16 cellular contexts compared by ENCODE assay signal in genomic region chr16:53773881-53774280, GRCh38.
DNase-seq lines count a peak whose midpoint lies in the region; ATAC-seq and TF ChIP-seq lines count a peak whose summit lies in the region.
"Had no signal": no experiment of that assay in that cellular context is flagged by ENCODE, and none has a peak within 500 bp of the region (broad histone marks: within the 10 kb centered on the region; RNA-seq: fewer than 3 reads in every experiment).

No MANE protein-coding gene starts in this region.

- H3K27me3 ChIP-seq in GM23248 (replicated peaks; ENCODE audit: insufficient read depth) (no peaks in the 10 kb centered on the region), lower lobe of right lung (ENCODE audit: low read depth) (no peaks in the 10 kb centered on the region)
- H3K27me3 ChIP-seq: pancreas, sigmoid colon had no signal

- peak overlapping the region; percentile 46 for H3K4me2 ChIP-seq in GM23248 (ENCODE audit: unreplicated experiment)

- H2AFZ ChIP-seq in GM23248, result no peak overlapping the region

- ATAC-seq in lower lobe of right lung (no peak), HG03045 (IDR thresholded peaks at IDR 0.05; ENCODE audit: unreplicated experiment) (no peak), HG02571 (IDR thresholded peaks at IDR 0.05; ENCODE audit: unreplicated experiment) (no peak)
- ATAC-seq: stimulated activated naive CD8-positive, alpha-beta T cell treated with anti-CD3 and anti-CD28 coated beads, Interleukin-15, Interleukin-2, amounts not matched to agents 100 U/mL and 50 U/mL, for 24 hours had no signal

- TF ChIP-seq CTCF in AG10803 (conservative IDR thresholded peaks at IDR 0.05; ENCODE audit: low read length) (no peak), lower lobe of right lung (IDR thresholded peaks at IDR 0.05) (no peak)

- H3K9me3 ChIP-seq in GM23248 (ENCODE audit: low read depth) (no peaks in the 10 kb centered on the region), SK-N-MC (ENCODE audit: low read depth, low read length) (no peaks in the 10 kb centered on the region), lower lobe of right lung (no peaks in the 10 kb centered on the region)
- H3K9me3 ChIP-seq: pancreas, sigmoid colon had no signal

- WGBS in GM23248 (ENCODE audit: low coverage in 1 of 2, low lambda C conversion rate in 2 of 2, missing lambda C conversion rate in 2 of 2), 2 experiments, result 35 to 37% methylated on average over 8 of the region's 8 CpGs

- H3K27ac ChIP-seq in GM23248, result peak overlapping the region; percentile 42
- H3K27ac ChIP-seq in SK-N-MC, result no peak overlapping the region
- peak overlapping the region; percentile 51 for H3K27ac ChIP-seq in lower lobe of right lung

- H3K4me1 ChIP-seq in GM23248 (ENCODE audit: insufficient read depth) (peaks cover 100% of the 10 kb centered on the region), lower lobe of right lung (peaks cover 87% of the 10 kb centered on the region)

- DNase-seq in AG10803 (ENCODE audit: low read depth) (peak; percentile 52), GM23248 (peak; percentile 37), SK-N-MC (ENCODE audit: low read depth, low spot score) (no peak), lower lobe of right lung (no peak), NCI-H1048 (lab: John Stamatoyannopoulos, UW) (no peak), OCI-M2 (lab: John Stamatoyannopoulos, UW; ENCODE audit: unreplicated experiment) (no peak)
- DNase-seq: activated CD4-positive, alpha-beta T cell treated with anti-CD3 and anti-CD28 coated beads, Interleukin-2, amount 50 U/mL, for 48 hours; activated T-cell treated with anti-CD3 and anti-CD28 coated beads for 4 hours; effector memory CD4-positive, alpha-beta T cell; H9; sigmoid colon; stimulated activated CD4-positive, alpha-beta T cell treated with anti-CD3 and anti-CD28 coated beads, Interleukin-2, amount 100 ng/mL, for 24 hours; stimulated activated naive CD8-positive, alpha-beta T cell treated with anti-CD3 and anti-CD28 coated beads, Interleukin-15, Interleukin-2, amounts not matched to agents 100 U/mL and 50 U/mL, for 24 hours had no signal

- H3K79me2 ChIP-seq in GM23248 (ENCODE audit: insufficient read depth), result peaks cover 84% of the 10 kb centered on the region

- peak overlapping the region; percentile 18; the same call in 1 of the 2 replicates for H3K9ac ChIP-seq in GM23248
- no peak overlapping the region for H3K9ac ChIP-seq in SK-N-MC (ENCODE audit: insufficient read length)

- H3K4me3 ChIP-seq in AG10803 (ENCODE audit: low read length) (no peak overlapping the region), GM23248 (0 out of 2 replicates have a peak overlapping the region, but pooled peaks have one; percentile 18), SK-N-MC (peak overlapping the region; percentile 15; the same call in 1 of the 2 replicates), lower lobe of right lung (no peak overlapping the region)
- H3K4me3 ChIP-seq: pancreas, sigmoid colon had no signal

- H4K20me1 ChIP-seq in GM23248 (ENCODE audit: insufficient read depth), result no peaks in the 10 kb centered on the region

- H3K36me3 ChIP-seq in GM23248 (ENCODE audit: low read depth) (no peaks in the 10 kb centered on the region), SK-N-MC (ENCODE audit: insufficient read depth, low read length) (no peaks in the 10 kb centered on the region), lower lobe of right lung (no peaks in the 10 kb centered on the region)
- H3K36me3 ChIP-seq: pancreas, sigmoid colon had no signal

- H3K9me2 ChIP-seq in GM23248 (ENCODE audit: insufficient read depth), result no peaks in the 10 kb centered on the region

- intact Hi-C loops in lower lobe of right lung (cut with DNase I), result no loop called here

- peaks cover 72% of the 10 kb centered on the region for H3F3A ChIP-seq in GM23248 (ENCODE audit: insufficient read depth)

- in situ Hi-C loops in GM23248 (cut with MboI), result loop anchor here (10.0 kb wide), 1 partner anchor 401 kb away; no protein-coding TSS in a partner anchor

Comparison
In these comparisons a context has a peak if more than half of its experiments do, and no peak if none do; other contexts are left out.
1. DNase-seq: peak in AG10803 (single experiment) and GM23248 (single experiment); none in SK-N-MC (single experiment), lower lobe of right lung (single experiment), NCI-H1048 (single experiment) and OCI-M2 (single experiment).
2. H3K4me3 ChIP-seq: peak in GM23248 (single experiment) and SK-N-MC (single experiment); none in AG10803 (single experiment) and lower lobe of right lung (single experiment).